32 cellular contexts compared by ENCODE assay signal in the genomic region with DNA sequence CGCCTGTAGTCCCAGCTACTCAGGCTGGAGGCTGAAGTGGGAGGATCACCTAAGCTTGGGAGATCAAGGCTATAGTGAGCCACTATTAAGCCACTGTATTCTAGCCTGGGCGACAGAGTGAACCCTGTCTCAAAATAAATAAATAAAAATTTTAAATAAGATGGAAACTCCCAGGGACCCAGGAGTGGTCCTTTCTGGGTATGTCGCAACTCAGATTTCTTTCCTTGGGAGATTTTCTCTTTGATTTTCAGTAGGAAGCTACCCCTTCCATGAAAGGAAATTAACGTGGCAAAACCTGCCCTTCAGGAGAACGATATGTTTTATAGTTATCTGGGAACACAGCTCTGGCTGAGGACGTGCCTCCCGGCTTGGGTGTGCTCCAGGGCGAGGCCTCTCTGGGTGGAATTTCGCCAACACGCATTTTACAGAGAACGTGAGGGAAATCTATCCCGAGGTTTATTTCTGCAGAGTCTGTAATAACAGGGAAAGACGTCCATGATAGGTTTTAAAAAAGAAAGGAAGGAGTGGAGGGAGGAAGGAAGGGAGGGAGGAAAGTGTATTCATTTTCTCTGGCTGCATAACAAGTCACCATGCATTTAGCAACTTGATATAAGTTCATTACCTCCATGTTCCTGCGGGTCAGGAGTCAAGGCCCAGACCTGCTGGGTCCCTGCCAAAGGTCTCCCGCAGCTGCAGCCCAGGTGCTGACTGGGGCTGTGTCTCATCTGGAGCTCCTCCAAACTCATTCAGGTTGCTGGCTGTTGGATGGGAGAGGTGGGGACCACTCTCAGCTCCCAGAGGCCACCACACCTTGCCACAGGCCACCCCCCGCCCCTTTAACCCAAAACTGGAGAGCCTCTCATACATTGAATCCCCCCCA.
DNase-seq lines count a peak whose midpoint lies in the region; ATAC-seq and TF ChIP-seq lines count a peak whose summit lies in the region.
"Had no signal": no experiment of that assay in that cellular context is flagged by ENCODE, and none has a peak within 500 bp of the region (broad histone marks: within the 10 kb centered on the region; RNA-seq: fewer than 3 reads in every experiment).

No MANE protein-coding gene starts in this region.

- H3K9me3 Mint-ChIP-seq in chondrocyte (ENCODE audit: low read depth) (peaks cover 7% of the 10 kb centered on the region), nephron progenitor cell (peaks cover 14% of the 10 kb centered on the region)
- H3K9me3 Mint-ChIP-seq: activated T-helper 17 cell treated with anti-CD3 and anti-CD28 coated beads, Interleukin-2, amount 50 U/mL, for 72 hours had no signal

- TF ChIP-seq CTCF in C4-2B (conservative IDR thresholded peaks at IDR 0.05) (no peak), chondrocyte (IDR thresholded peaks at IDR 0.05) (no peak), nephron progenitor cell (IDR thresholded peaks at IDR 0.05) (no peak)

- H3K27ac Mint-ChIP-seq in chondrocyte (ENCODE audit: unreplicated experiment) (no peak overlapping the region), nephron progenitor cell (peak overlapping the region; percentile 67)
- H3K27ac Mint-ChIP-seq: activated CD4-positive, alpha-beta memory T cell treated with anti-CD3 and anti-CD28 coated beads, Interleukin-2, amount 10 ng/mL, durations not matched to agents 7 days and 5 days; activated T-helper 17 cell treated with anti-CD3 and anti-CD28 coated beads, Interleukin-2, amount 50 U/mL, for 72 hours; dendritic cell treated with granulocyte-macrophage colony-stimulating factor and Interleukin-4, amounts not matched to agents 40 ng/mL and 50 ng/mL, for 4 days; naive thymus-derived CD8-positive, alpha-beta T cell; stimulated activated memory B cell treated with anti-CD40 and anti-IgM and Interleukin-4, amounts not matched to agents 10 μg/mL and 1 μg/mL and 100 μg/mL, for 72 hours had no signal

- peak overlapping the region; percentile 58 for H3K27ac ChIP-seq in C4-2B
- H3K27ac ChIP-seq: BLaER1 treated with 17β-estradiol and CSF1 and Interleukin-3, amounts not matched to agents 10 nM and 100 nM; breast epithelium; esophagus muscularis mucosa; foreskin keratinocyte; pancreas; uterus had no signal

- ATAC-seq in HG03159 (IDR thresholded peaks at IDR 0.05; ENCODE audit: unreplicated experiment): no peak
- ATAC-seq: activated T-helper 17 cell treated with anti-CD3 and anti-CD28 coated beads, Interleukin-2, amount 50 U/mL, for 72 hours; foreskin keratinocyte; left lobe of liver; naive thymus-derived CD8-positive, alpha-beta T cell; stimulated activated memory B cell treated with anti-CD40 and anti-IgM and Interleukin-4, amounts not matched to agents 10 μg/mL and 1 μg/mL and 100 μg/mL, for 72 hours had no signal

- H3K27me3 Mint-ChIP-seq in chondrocyte (ENCODE audit: low read depth) (peaks cover 4% of the 10 kb centered on the region), nephron progenitor cell (ENCODE audit: low read depth, poor library complexity) (peaks cover 6% of the 10 kb centered on the region)
- H3K27me3 Mint-ChIP-seq: activated CD4-positive, alpha-beta memory T cell treated with anti-CD3 and anti-CD28 coated beads, Interleukin-2, amount 10 ng/mL, durations not matched to agents 7 days and 5 days; activated T-helper 17 cell treated with anti-CD3 and anti-CD28 coated beads, Interleukin-2, amount 50 U/mL, for 72 hours; dendritic cell treated with granulocyte-macrophage colony-stimulating factor and Interleukin-4, amounts not matched to agents 40 ng/mL and 50 ng/mL, for 4 days; stimulated activated memory B cell treated with anti-CD40 and anti-IgM and Interleukin-4, amounts not matched to agents 10 μg/mL and 1 μg/mL and 100 μg/mL, for 72 hours had no signal

- H3K36me3 Mint-ChIP-seq in chondrocyte (ENCODE audit: low read depth) (no peaks in the 10 kb centered on the region), nephron progenitor cell (ENCODE audit: low read depth) (no peaks in the 10 kb centered on the region)
- H3K36me3 Mint-ChIP-seq: stimulated activated memory B cell treated with anti-CD40 and anti-IgM and Interleukin-4, amounts not matched to agents 10 μg/mL and 1 μg/mL and 100 μg/mL, for 72 hours had no signal

- no peak overlapping the region for H3K4me3 Mint-ChIP-seq in chondrocyte (ENCODE audit: unreplicated experiment)
- no peak overlapping the region for H3K4me3 Mint-ChIP-seq in nephron progenitor cell
- H3K4me3 Mint-ChIP-seq: activated CD4-positive, alpha-beta memory T cell treated with anti-CD3 and anti-CD28 coated beads, Interleukin-2, amount 10 ng/mL, durations not matched to agents 7 days and 5 days; activated T-helper 17 cell treated with anti-CD3 and anti-CD28 coated beads, Interleukin-2, amount 50 U/mL, for 72 hours; dendritic cell treated with granulocyte-macrophage colony-stimulating factor and Interleukin-4, amounts not matched to agents 40 ng/mL and 50 ng/mL, for 4 days; H9; naive thymus-derived CD8-positive, alpha-beta T cell; stimulated activated memory B cell treated with anti-CD40 and anti-IgM and Interleukin-4, amounts not matched to agents 10 μg/mL and 1 μg/mL and 100 μg/mL, for 72 hours had no signal

- peak; percentile 4 for DNase-seq in LoVo (ENCODE audit: low spot score)
- peak; percentile 22 for DNase-seq in chondrocyte (ENCODE audit: low spot score)
- DNase-seq in nephron progenitor cell: no peak
- DNase-seq in KG1 (lab: John Stamatoyannopoulos, UW): no peak
- no peak for DNase-seq in NCI-H748 (lab: John Stamatoyannopoulos, UW; ENCODE audit: unreplicated experiment)
- DNase-seq in NCI-H146 (lab: John Stamatoyannopoulos, UW): no peak
- DNase-seq: activated CD4-positive, alpha-beta memory T cell treated with anti-CD3 and anti-CD28 coated beads, Interleukin-2, amount 10 ng/mL, durations not matched to agents 7 days and 5 days; activated CD4-positive, CD25-positive, alpha-beta regulatory T cell treated with anti-CD3 and anti-CD28 coated beads, Interleukin-2, amount 50 U/mL, for 72 hours; activated naive CD4-positive, alpha-beta T cell treated with anti-CD3 and anti-CD28 coated beads, Interleukin-2, amount 50 U/mL, for 16 hours; amygdala; COR-L47; foreskin keratinocyte; H9; MG63; midbrain; naive thymus-derived CD8-positive, alpha-beta T cell; NCI-H1436 treated with DMSO at 0.1 percent for 48 hours; NCI-H2171; NCI-H524 treated with DMSO at 0.1 percent for 48 hours; stimulated activated CD4-positive, alpha-beta T cell treated with anti-CD3 and anti-CD28 coated beads, Interleukin-12 subunit alpha, Interleukin-12 subunit beta, amount 100 ng/mL, for 4 hours; stimulated activated CD4-positive, alpha-beta T cell treated with anti-CD3 and anti-CD28 coated beads, Interleukin-4, amount 100 ng/mL, for 24 hours had no signal

- H3K4me1 Mint-ChIP-seq in chondrocyte (ENCODE audit: low read depth) (no peaks in the 10 kb centered on the region), nephron progenitor cell (no peaks in the 10 kb centered on the region)
- H3K4me1 Mint-ChIP-seq: activated CD4-positive, alpha-beta memory T cell treated with anti-CD3 and anti-CD28 coated beads, Interleukin-2, amount 10 ng/mL, durations not matched to agents 7 days and 5 days; activated T-helper 17 cell treated with anti-CD3 and anti-CD28 coated beads, Interleukin-2, amount 50 U/mL, for 72 hours; naive thymus-derived CD8-positive, alpha-beta T cell; stimulated activated memory B cell treated with anti-CD40 and anti-IgM and Interleukin-4, amounts not matched to agents 10 μg/mL and 1 μg/mL and 100 μg/mL, for 72 hours had no signal

Comparison
In these comparisons a context has a peak if more than half of its experiments do, and no peak if none do; other contexts are left out.
1. DNase-seq: peak in LoVo (single experiment) and chondrocyte (single experiment); none in nephron progenitor cell (single experiment), KG1 (single experiment), NCI-H748 (single experiment) and NCI-H146 (single experiment).